9 cellular contexts compared by ENCODE assay signal in genomic region chr10:110368002-110368401, GRCh38.
A peak's percentile ranks its signal among the peaks of the same experiment; 100 is the strongest.
DNase-seq lines count a peak whose midpoint lies in the region; ATAC-seq lines count a peak whose summit lies in the region.
"Had no signal": no experiment of that assay in that cellular context is flagged by ENCODE, and none has a peak within 500 bp of the region (broad histone marks: within the 10 kb centered on the region; RNA-seq: fewer than 3 reads in every experiment).

No MANE protein-coding gene starts in this region.

- ATAC-seq in GM18870 (IDR thresholded peaks at IDR 0.05; ENCODE audit: unreplicated experiment) (peak; percentile 62), GM21529 (IDR thresholded peaks at IDR 0.05; ENCODE audit: unreplicated experiment) (peak; percentile 69), HG03460 (IDR thresholded peaks at IDR 0.05; ENCODE audit: unreplicated experiment) (peak; percentile 75), GM21526 (IDR thresholded peaks at IDR 0.05; ENCODE audit: low FRiP score, unreplicated experiment) (no peak)

- DNase-seq in kidney tubule cell (ENCODE audit: low spot score) (peak; percentile 53), A172 (ENCODE audit: low spot score) (no peak), foreskin melanocyte (no peak)
- DNase-seq: DMS79, left ventricle myocardium inferior had no signal
